ENCODE assay signal across 16 cellular contexts in genomic region chr9:119221281-119221680, GRCh38.
A peak's percentile ranks its signal among the peaks of the same experiment; 100 is the strongest.
DNase-seq lines count a peak whose midpoint lies in the region; ATAC-seq and TF ChIP-seq lines count a peak whose summit lies in the region.
"Had no signal": no experiment of that assay in that cellular context is flagged by ENCODE, and none has a peak within 500 bp of the region (broad histone marks: within the 10 kb centered on the region; RNA-seq: fewer than 3 reads in every experiment).

No MANE protein-coding gene starts in this region.

- no peak for ATAC-seq in PC-3
- ATAC-seq: GM23338, K562 had no signal

- CTCF ChIA-PET in PC-3 (lab: Charles Lee), result no interaction called here

- BruUV-seq in PC-3 (replicated peaks; lab: Mats Ljungman, UMichigan), result no TSS peak

- 50% methylated on average over 4 of the region's 4 CpGs for WGBS in hepatocyte (ENCODE audit: low lambda C conversion rate, missing lambda C conversion rate)
- 77% methylated on average over 4 of the region's 4 CpGs for WGBS in smooth muscle cell (ENCODE audit: low lambda C conversion rate)

- DNase-seq in GM04503 (ENCODE audit: low read depth) (peak; percentile 9), NCI-H446 treated with DMSO at 0.1 percent for 48 hours (lab: John Stamatoyannopoulos, UW) (peak; percentile 1), hepatocyte (ENCODE audit: low spot score) (peak; percentile 24), renal cortical epithelial cell (ENCODE audit: low read depth) (peak; percentile 61), PC-3 (no peak), GM13977 (ENCODE audit: low spot score) (no peak), smooth muscle cell (lab: John Stamatoyannopoulos, UW; ENCODE audit: unreplicated experiment) (no peak)
- DNase-seq: EL, NCI-H146, NCI-H510A, Peyer's patch, SHP77 treated with DMSO at 0.1 percent for 48 hours had no signal

- no peak overlapping the region for H3K9ac ChIP-seq in PC-3 (ENCODE audit: low read length)
- H3K9ac ChIP-seq in smooth muscle cell (ENCODE audit: low read depth), result no peak overlapping the region
- H3K9ac ChIP-seq: BLaER1 treated with 17β-estradiol and CSF1 and Interleukin-3, amounts not matched to agents 10 nM and 100 nM had no signal

- intact Hi-C loops in PC-3 (cut with micrococcal nuclease), result no loop called here

- POLR2A ChIA-PET in PC-3 (lab: Charles Lee; ENCODE audit: unreplicated experiment), result no interaction called here

- H3K79me2 ChIP-seq in hepatocyte (no peaks in the 10 kb centered on the region), PC-3 (ENCODE audit: low read length) (no peaks in the 10 kb centered on the region), smooth muscle cell (ENCODE audit: low read depth) (no peaks in the 10 kb centered on the region)

- no peaks in the 10 kb centered on the region for H3K9me3 ChIP-seq in hepatocyte (ENCODE audit: low read depth)
- H3K9me3 ChIP-seq in PC-3 (ENCODE audit: low read length), result no peaks in the 10 kb centered on the region
- no peaks in the 10 kb centered on the region for H3K9me3 ChIP-seq in smooth muscle cell (replicated peaks; ENCODE audit: low read depth)
- H3K9me3 ChIP-seq: BLaER1 treated with 17β-estradiol and CSF1 and Interleukin-3, amounts not matched to agents 10 nM and 100 nM; Peyer's patch had no signal

- no peaks in the 10 kb centered on the region for H3F3A ChIP-seq in PC-3 (ENCODE audit: low read length, unreplicated experiment)
- H3F3A ChIP-seq in smooth muscle cell (ENCODE audit: low read depth), result no peaks in the 10 kb centered on the region

- H3K27ac ChIP-seq in hepatocyte (peak overlapping the region; percentile 86), PC-3 (ENCODE audit: low read length) (no peak overlapping the region), smooth muscle cell (ENCODE audit: low read depth) (no peak overlapping the region)
- H3K27ac ChIP-seq: BLaER1 treated with 17β-estradiol and CSF1 and Interleukin-3, amounts not matched to agents 10 nM and 100 nM; HL-60; Peyer's patch had no signal

- H3K9me2 ChIP-seq in hepatocyte (replicated peaks; ENCODE audit: insufficient read depth), result no peaks in the 10 kb centered on the region
- H3K9me2 ChIP-seq in PC-3 (replicated peaks; ENCODE audit: low read length), result no peaks in the 10 kb centered on the region

- TF ChIP-seq CTCF in hepatocyte (IDR thresholded peaks at IDR 0.05; ENCODE audit: poor library complexity), result no peak
- TF ChIP-seq CTCF in PC-3 (conservative IDR thresholded peaks at IDR 0.05; ENCODE audit: low read depth, low read length), result no peak
- TF ChIP-seq CTCF in GM13977 (IDR thresholded peaks at IDR 0.05; ENCODE audit: extremely low read depth, insufficient read depth, missing control alignments), result no peak
- TF ChIP-seq CTCF in smooth muscle cell (IDR thresholded peaks at IDR 0.05; ENCODE audit: borderline replicate concordance, insufficient read depth, poor library complexity, severe bottlenecking), result no peak

- H3K4me1 ChIP-seq in hepatocyte (ENCODE audit: insufficient read depth) (peaks cover 15% of the 10 kb centered on the region), PC-3 (ENCODE audit: insufficient read depth, low read length) (no peaks in the 10 kb centered on the region), smooth muscle cell (ENCODE audit: low read depth) (no peaks in the 10 kb centered on the region)
- H3K4me1 ChIP-seq: BLaER1 treated with 17β-estradiol and CSF1 and Interleukin-3, amounts not matched to agents 10 nM and 100 nM; Peyer's patch had no signal

- H3K4me2 ChIP-seq in hepatocyte, result no peak overlapping the region
- no peak overlapping the region for H3K4me2 ChIP-seq in PC-3 (ENCODE audit: low read length)
- H3K4me2 ChIP-seq in smooth muscle cell, result no peak overlapping the region
- H3K4me2 ChIP-seq: BLaER1 treated with 17β-estradiol and CSF1 and Interleukin-3, amounts not matched to agents 10 nM and 100 nM; GM23338 had no signal

- H3K27me3 ChIP-seq in hepatocyte (no peaks in the 10 kb centered on the region), PC-3 (ENCODE audit: low read length) (no peaks in the 10 kb centered on the region), smooth muscle cell (ENCODE audit: low read depth) (no peaks in the 10 kb centered on the region)
- H3K27me3 ChIP-seq: BLaER1 treated with 17β-estradiol and CSF1 and Interleukin-3, amounts not matched to agents 10 nM and 100 nM; Peyer's patch had no signal

- in situ Hi-C loops in GM13977 (cut with MboI; ENCODE audit: low pct_unique_long_range_greater_than_20kb, low sequenced_read_pairs, unreplicated experiment), result no loop called here

- H3K4me3 ChIP-seq in hepatocyte (no peak overlapping the region), PC-3 (ENCODE audit: low read length) (no peak overlapping the region), smooth muscle cell (no peak overlapping the region)
- H3K4me3 ChIP-seq: BLaER1 treated with 17β-estradiol and CSF1 and Interleukin-3, amounts not matched to agents 10 nM and 100 nM; GM23338; K562; Peyer's patch had no signal

- H4K20me1 ChIP-seq in hepatocyte (ENCODE audit: insufficient read depth, poor library complexity, severe bottlenecking), result no peaks in the 10 kb centered on the region
- no peaks in the 10 kb centered on the region for H4K20me1 ChIP-seq in PC-3 (ENCODE audit: low read length)
- no peaks in the 10 kb centered on the region for H4K20me1 ChIP-seq in smooth muscle cell (ENCODE audit: low read depth)
- H4K20me1 ChIP-seq: BLaER1 treated with 17β-estradiol and CSF1 and Interleukin-3, amounts not matched to agents 10 nM and 100 nM had no signal

- no peaks in the 10 kb centered on the region for H3K36me3 ChIP-seq in hepatocyte (replicated peaks; ENCODE audit: insufficient read depth, low read depth)
- H3K36me3 ChIP-seq in PC-3 (ENCODE audit: low read depth, low read length), result no peaks in the 10 kb centered on the region
- no peaks in the 10 kb centered on the region for H3K36me3 ChIP-seq in smooth muscle cell (ENCODE audit: low read depth)
- H3K36me3 ChIP-seq: BLaER1 treated with 17β-estradiol and CSF1 and Interleukin-3, amounts not matched to agents 10 nM and 100 nM; Peyer's patch had no signal

- no peak overlapping the region for H2AFZ ChIP-seq in hepatocyte
- no peak overlapping the region for H2AFZ ChIP-seq in PC-3 (ENCODE audit: low read length)
- H2AFZ ChIP-seq in smooth muscle cell (ENCODE audit: low read depth), result no peak overlapping the region
- H2AFZ ChIP-seq: GM23338 had no signal

Comparison
In these comparisons a context has a peak if more than half of its experiments do, and no peak if none do; other contexts are left out.
1. DNase-seq: peak in GM04503 (single experiment), NCI-H446 treated with DMSO at 0.1 percent for 48 hours (single experiment), hepatocyte (single experiment) and renal cortical epithelial cell (single experiment); none in PC-3 (single experiment), GM13977 (single experiment) and smooth muscle cell (single experiment).